Comparison of ENCODE assay signal across 11 cellular contexts in the genomic region with DNA sequence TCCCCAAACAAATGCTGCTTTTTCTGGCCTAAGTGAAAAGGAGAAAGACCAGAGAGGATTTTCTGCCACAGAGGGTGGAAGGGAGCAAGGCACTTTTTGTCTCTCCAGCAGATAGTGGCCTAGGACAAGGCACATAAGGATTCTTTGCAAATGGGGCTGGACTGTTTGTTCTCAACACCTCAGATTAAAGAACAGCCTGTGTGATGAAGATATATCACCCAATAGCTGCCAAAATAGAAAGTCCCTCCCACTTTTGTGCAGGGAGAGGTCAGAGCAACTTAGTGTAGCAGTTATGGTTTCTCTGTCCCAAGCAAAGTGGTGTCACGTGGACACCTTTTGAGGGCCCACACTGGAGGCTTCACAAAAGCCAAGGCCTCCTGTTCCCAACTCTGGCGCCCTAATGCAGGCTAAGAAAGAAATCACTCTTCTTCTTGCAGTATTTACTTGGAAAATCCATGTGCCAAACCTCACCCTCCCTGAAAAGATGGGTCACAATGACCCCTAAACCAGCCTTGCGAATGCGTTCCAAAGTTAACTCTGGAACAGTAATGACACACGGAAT.
DNase-seq lines count a peak whose midpoint lies in the region; ATAC-seq and TF ChIP-seq lines count a peak whose summit lies in the region.
"Had no signal": no experiment of that assay in that cellular context is flagged by ENCODE, and none has a peak within 500 bp of the region (broad histone marks: within the 10 kb centered on the region; RNA-seq: fewer than 3 reads in every experiment).

No MANE protein-coding gene starts in this region.

- H3K4me1 ChIP-seq in ascending aorta (peaks cover 0 to 34% of the 10 kb centered on the region in 2 donors), heart left ventricle (peaks cover 0 to 94% (median 49%) of the 10 kb centered on the region in 12 donors), neural progenitor cell (peaks cover 23% of the 10 kb centered on the region), vagina (peaks cover 33% of the 10 kb centered on the region)

- peaks cover 99% of the 10 kb centered on the region for H3K79me2 ChIP-seq in neural progenitor cell (ENCODE audit: low read depth)

- H3K27me3 ChIP-seq in ascending aorta (no peaks in the 10 kb centered on the region), heart left ventricle (no peaks in the 10 kb centered on the region), neural progenitor cell (no peaks in the 10 kb centered on the region), vagina (no peaks in the 10 kb centered on the region)

- H3K27ac ChIP-seq in ascending aorta (peak overlapping the region; percentile 33 to 34), heart left ventricle (peak overlapping the region; percentile 60 to 94 (median 74)), neural progenitor cell (peak overlapping the region; percentile 67), vagina (peak overlapping the region; percentile 16)

- H3K4me1 Mint-ChIP-seq in neural progenitor cell: peaks cover 24% of the 10 kb centered on the region
- peaks cover 10% of the 10 kb centered on the region for H3K4me1 Mint-ChIP-seq in activated T-cell treated with anti-CD3 and anti-CD28 coated beads, Interleukin-2, amount 50 U/mL, for 72 hours (ENCODE audit: low read depth)

- no peak for DNase-seq in ascending aorta (ENCODE audit: low spot score in 2 of 2)
- peak in 1 of 5 donors; percentile 48 for DNase-seq in heart left ventricle
- no peak for DNase-seq in neural progenitor cell (ENCODE audit: low spot score)
- DNase-seq in vagina (ENCODE audit: extremely low spot score in 2 of 2): no peak
- DNase-seq in activated T-cell treated with anti-CD3 and anti-CD28 coated beads, Interleukin-2, amount 50 U/mL, for 72 hours: no peak
- no peak for DNase-seq in ureter (ENCODE audit: low spot score)
- no peak for DNase-seq in midbrain (lab: John Stamatoyannopoulos, UW)
- DNase-seq: activated naive CD4-positive, alpha-beta T cell treated with anti-CD3 and anti-CD28 coated beads, Interleukin-2, amount 50 U/mL, for 16 hours; AML-193; Calu3; NCI-H526 treated with DMSO at 0.1 percent for 48 hours had no signal

- H3K27ac Mint-ChIP-seq in neural progenitor cell: no peak overlapping the region
- no peak overlapping the region for H3K27ac Mint-ChIP-seq in activated T-cell treated with anti-CD3 and anti-CD28 coated beads, Interleukin-2, amount 50 U/mL, for 72 hours

- 46 to 58% (median 47%) methylated on average over 5 of the region's 5 CpGs for WGBS in heart left ventricle, 4 donors

- peaks cover 54% of the 10 kb centered on the region for H3K36me3 Mint-ChIP-seq in neural progenitor cell
- peaks cover 10 to 20% of the 10 kb centered on the region in 2 donors for H3K36me3 Mint-ChIP-seq in activated T-cell treated with anti-CD3 and anti-CD28 coated beads, Interleukin-2, amount 50 U/mL, for 72 hours (ENCODE audit: insufficient read depth in 2 of 2)

- TF ChIP-seq POLR2A in heart left ventricle (IDR thresholded peaks at IDR 0.05) (no peak), vagina (IDR thresholded peaks at IDR 0.05) (no peak)

- H3K4me2 ChIP-seq in neural progenitor cell: no peak overlapping the region

- H3K4me3 ChIP-seq in ascending aorta (no peak overlapping the region), heart left ventricle (no peak overlapping the region), neural progenitor cell (no peak overlapping the region), vagina (no peak overlapping the region)

- peaks cover 22% of the 10 kb centered on the region for H3K9me3 Mint-ChIP-seq in neural progenitor cell
- peaks cover 3 to 7% of the 10 kb centered on the region in 2 donors for H3K9me3 Mint-ChIP-seq in activated T-cell treated with anti-CD3 and anti-CD28 coated beads, Interleukin-2, amount 50 U/mL, for 72 hours

- no peak overlapping the region for H3K9ac ChIP-seq in neural progenitor cell

- H3K27me3 Mint-ChIP-seq in neural progenitor cell (ENCODE audit: insufficient read depth, low read depth): peaks cover 8% of the 10 kb centered on the region
- no peaks in the 10 kb centered on the region for H3K27me3 Mint-ChIP-seq in activated T-cell treated with anti-CD3 and anti-CD28 coated beads, Interleukin-2, amount 50 U/mL, for 72 hours (ENCODE audit: low read depth)

- peaks cover 94% of the 10 kb centered on the region for H4K20me1 ChIP-seq in neural progenitor cell (ENCODE audit: low read depth)

- intact Hi-C loops in ascending aorta (cut with DNase I): loop anchor here (5.0 kb wide), 1 partner anchor 176 kb away; no protein-coding TSS in a partner anchor
- intact Hi-C loops in heart left ventricle (cut with DNase I): loop anchor here in 3 of 10 donors (2.0 to 5.0 kb wide), 3 partner anchors 36 to 85 kb away; a partner anchor contains a TSS
- intact Hi-C loops in vagina (cut with DNase I): no loop called here

- H3K36me3 ChIP-seq in ascending aorta (peaks cover 21 to 46% of the 10 kb centered on the region in 2 donors), heart left ventricle (peaks cover 0 to 54% (median 32%) of the 10 kb centered on the region in 9 donors), neural progenitor cell (peaks cover 15% of the 10 kb centered on the region), vagina (peaks cover 0 to 16% of the 10 kb centered on the region in 2 donors)

- peak; percentile 76 to 84 (median 80) for ATAC-seq in heart left ventricle
- no peak for ATAC-seq in activated T-cell treated with anti-CD3 and anti-CD28 coated beads, Interleukin-2, amount 50 U/mL, for 72 hours (replicated peaks in 1 of 2)

- TF ChIP-seq CTCF in ascending aorta (IDR thresholded peaks at IDR 0.05): no peak
- TF ChIP-seq CTCF in heart left ventricle (IDR thresholded peaks at IDR 0.05): no peak
- no peak for TF ChIP-seq CTCF in neural progenitor cell (IDR thresholded peaks at IDR 0.05)
- no peak for TF ChIP-seq CTCF in vagina (IDR thresholded peaks at IDR 0.05)

- H3F3A ChIP-seq in neural progenitor cell (ENCODE audit: low read depth): peaks cover 31% of the 10 kb centered on the region

- H3K4me3 Mint-ChIP-seq in neural progenitor cell: no peak overlapping the region
- H3K4me3 Mint-ChIP-seq in activated T-cell treated with anti-CD3 and anti-CD28 coated beads, Interleukin-2, amount 50 U/mL, for 72 hours: no peak overlapping the region

- H2AFZ ChIP-seq in neural progenitor cell (replicated peaks): no peak overlapping the region

- no peaks in the 10 kb centered on the region for H3K9me3 ChIP-seq in ascending aorta
- H3K9me3 ChIP-seq in heart left ventricle: no peaks in the 10 kb centered on the region
- no peaks in the 10 kb centered on the region for H3K9me3 ChIP-seq in neural progenitor cell (ENCODE audit: low read depth)
- no peaks in the 10 kb centered on the region for H3K9me3 ChIP-seq in vagina

Comparison
In these comparisons a context has a peak if more than half of its experiments do, and no peak if none do; other contexts are left out.
1. H3K27ac ChIP-seq: peak in every context shown above with its lines; median percentile 74 in heart left ventricle; 67 in neural progenitor cell; 34 in ascending aorta; 16 in vagina.
2. ATAC-seq: peak in heart left ventricle (4 of 4); none in activated T-cell treated with anti-CD3 and anti-CD28 coated beads, Interleukin-2, amount 50 U/mL, for 72 hours (0 of 2).